In genomic region chr16:11780988-11781680, GRCh38 we compare ENCODE assay signal across 12 cellular contexts. TPM values are rescaled to one million over a fixed set of nuclear protein-coding genes. Genes with fewer than 3 reads are reported as not detected.
DNase-seq lines count a peak whose midpoint lies in the region; ATAC-seq and TF ChIP-seq lines count a peak whose summit lies in the region.
"Had no signal": no experiment of that assay in that cellular context is flagged by ENCODE, and none has a peak within 500 bp of the region (broad histone marks: within the 10 kb centered on the region; RNA-seq: fewer than 3 reads in every experiment).

No MANE protein-coding gene starts in this region.

- H3K27ac ChIP-seq in BLaER1, result peak overlapping the region; percentile 45; the same call in 1 of the 2 replicates
- peak overlapping the region; percentile 85 for H3K27ac ChIP-seq in mesenchymal stem cell (ENCODE audit: low read length, poor library complexity, severe bottlenecking)
- H3K27ac ChIP-seq in mesendoderm (ENCODE audit: low read depth, low read length), result no peak overlapping the region

- H3K9ac ChIP-seq in BLaER1 (0 out of 2 replicates have a peak overlapping the region, but pooled peaks have one; percentile 18), mesenchymal stem cell (ENCODE audit: low read length) (no peak overlapping the region), mesendoderm (ENCODE audit: low read length) (no peak overlapping the region)

- H3K79me1 ChIP-seq in mesenchymal stem cell (replicated peaks; ENCODE audit: low read length, poor library complexity, severe bottlenecking) (peaks cover 6% of the 10 kb centered on the region), mesendoderm (ENCODE audit: low read length) (peaks cover 9% of the 10 kb centered on the region)

- intact Hi-C loops in activated B cell treated with CpG ODN at 0.5 μM for 24 hours (cut with micrococcal nuclease), result loop anchor here (5.0 kb wide), 1 partner anchor 194 kb away; the partner anchor contains the start of gene LITAF
- intact Hi-C loops in CD14-positive monocyte (cut with micrococcal nuclease), result loop anchor here in 1 of 2 donors (5.0 kb wide), 1 partner anchor 549 kb away; no protein-coding TSS in a partner anchor

- H3K9me3 Mint-ChIP-seq in HFFc6 (no peaks in the 10 kb centered on the region), activated B cell treated with CpG ODN at 0.5 μM for 24 hours (no peaks in the 10 kb centered on the region), CD14-positive monocyte (no peaks in the 10 kb centered on the region), progenitor cell of endocrine pancreas (ENCODE audit: low read depth) (no peaks in the 10 kb centered on the region)
- H3K9me3 Mint-ChIP-seq: dendritic cell treated with granulocyte-macrophage colony-stimulating factor and Interleukin-4, amounts not matched to agents 40 ng/mL and 50 ng/mL, for 4 days had no signal

- no peak overlapping the region for H3K23ac ChIP-seq in mesenchymal stem cell (ENCODE audit: low read length in 2 of 2)
- H3K23ac ChIP-seq in mesendoderm (ENCODE audit: low read length), result no peak overlapping the region

- H3K27me3 ChIP-seq in BLaER1 (no peaks in the 10 kb centered on the region), mesenchymal stem cell (ENCODE audit: control insufficient read depth in 1 of 2, insufficient read depth in 1 of 2, low read length in 2 of 2) (no peaks in the 10 kb centered on the region), mesendoderm (ENCODE audit: insufficient read depth, low read length, poor library complexity) (no peaks in the 10 kb centered on the region)

- no peak overlapping the region for H2BK15ac ChIP-seq in mesenchymal stem cell (ENCODE audit: low read depth, poor library complexity, severe bottlenecking)
- H2BK15ac ChIP-seq in mesendoderm (replicated peaks; ENCODE audit: low read depth), result no peak overlapping the region

- H4K8ac ChIP-seq in mesenchymal stem cell (ENCODE audit: low read length) (no peak overlapping the region), mesendoderm (ENCODE audit: low read depth, low read length) (no peak overlapping the region)

- no peak overlapping the region for H4K5ac ChIP-seq in mesendoderm (ENCODE audit: low read length)

- H3K4me1 Mint-ChIP-seq in HFFc6 (ENCODE audit: low read depth) (peaks cover 39% of the 10 kb centered on the region), activated B cell treated with CpG ODN at 0.5 μM for 24 hours (peaks cover 55% of the 10 kb centered on the region), CD14-positive monocyte (peaks cover 27% of the 10 kb centered on the region), progenitor cell of endocrine pancreas (ENCODE audit: low read depth) (peaks cover 6% of the 10 kb centered on the region)

- H2BK120ac ChIP-seq in mesenchymal stem cell (ENCODE audit: low read depth, low read length) (peak overlapping the region; percentile 49), mesendoderm (ENCODE audit: low read depth, low read length) (no peak overlapping the region)

- H3K4me1 ChIP-seq in BLaER1 (peaks cover 48% of the 10 kb centered on the region), mesenchymal stem cell (ENCODE audit: control insufficient read depth, insufficient read depth, low read depth, low read length) (peaks cover 20% of the 10 kb centered on the region), mesendoderm (ENCODE audit: control insufficient read depth, low read depth, low read length) (peaks cover 2% of the 10 kb centered on the region)

- H3K36me3 Mint-ChIP-seq in HFFc6 (ENCODE audit: low read depth) (peaks cover 10% of the 10 kb centered on the region), activated B cell treated with CpG ODN at 0.5 μM for 24 hours (ENCODE audit: low read depth) (peaks cover 57% of the 10 kb centered on the region), CD14-positive monocyte (peaks cover 34 to 54% of the 10 kb centered on the region in 2 donors), progenitor cell of endocrine pancreas (ENCODE audit: insufficient read depth) (peaks cover 2% of the 10 kb centered on the region)

- H3K9me3 ChIP-seq in BLaER1, result no peaks in the 10 kb centered on the region
- no peaks in the 10 kb centered on the region for H3K9me3 ChIP-seq in mesenchymal stem cell (ENCODE audit: control insufficient read depth, low read length)

- H4K91ac ChIP-seq in mesenchymal stem cell (ENCODE audit: low read length), result peak overlapping the region; percentile 68

- H2BK12ac ChIP-seq in mesenchymal stem cell (ENCODE audit: low read length in 2 of 2), result no peak overlapping the region

- H4K20me1 ChIP-seq in BLaER1, result peaks cover 71% of the 10 kb centered on the region

- WGBS in mesenchymal stem cell, result 95% methylated on average over 4 of the region's 4 CpGs
- WGBS in mesendoderm (ENCODE audit: extremely low coverage, insufficient coverage, low lambda C conversion rate), result no CpG with 5 or more reads among the region's 4 CpGs

- ATAC-seq in activated B cell treated with CpG ODN at 0.5 μM for 24 hours (ENCODE audit: low read depth), result no peak

- H3K27me3 Mint-ChIP-seq in HFFc6 (ENCODE audit: insufficient read depth) (0 out of 2 replicates have a peak, but pooled peaks cover 3% of the 10 kb centered on the region), activated B cell treated with CpG ODN at 0.5 μM for 24 hours (no peaks in the 10 kb centered on the region), CD14-positive monocyte (ENCODE audit: low read depth in 3 of 3) (no peaks in the 10 kb centered on the region), progenitor cell of endocrine pancreas (no peaks in the 10 kb centered on the region)
- H3K27me3 Mint-ChIP-seq: dendritic cell treated with granulocyte-macrophage colony-stimulating factor and Interleukin-4, amounts not matched to agents 40 ng/mL and 50 ng/mL, for 4 days had no signal

- H3K4me3 Mint-ChIP-seq in HFFc6 (no peak overlapping the region), activated B cell treated with CpG ODN at 0.5 μM for 24 hours (peak overlapping the region; percentile 46), CD14-positive monocyte (no peak overlapping the region), progenitor cell of endocrine pancreas (ENCODE audit: low read depth) (no peak overlapping the region)
- H3K4me3 Mint-ChIP-seq: dendritic cell treated with granulocyte-macrophage colony-stimulating factor and Interleukin-4, amounts not matched to agents 40 ng/mL and 50 ng/mL, for 4 days had no signal

- peak overlapping the region in 1 of 2 experiments; percentile 67 for H3K4ac ChIP-seq in mesenchymal stem cell (ENCODE audit: low read depth in 1 of 2, low read length in 2 of 2)
- no peak overlapping the region for H3K4ac ChIP-seq in mesendoderm (ENCODE audit: low read depth, low read length)

- TF ChIP-seq CTCF in HFFc6 (IDR thresholded peaks at IDR 0.05) (no peak), activated B cell treated with CpG ODN at 0.5 μM for 24 hours (IDR thresholded peaks at IDR 0.05) (no peak), CD14-positive monocyte (IDR thresholded peaks at IDR 0.05) (no peak), progenitor cell of endocrine pancreas (IDR thresholded peaks at IDR 0.05; ENCODE audit: unreplicated experiment) (no peak)

- H3K56ac ChIP-seq in mesendoderm (ENCODE audit: low read length), result no peak overlapping the region

- POLR2A ChIA-PET in activated B cell treated with CpG ODN at 0.5 μM for 24 hours (lab: Charles Lee), result interaction anchor here (0.6 to 9.4 kb wide), 11 partner anchors 10 to 1411 kb away, joined by 3 to 182 read pairs (median 4); partner anchors contain the start of genes TXNDC11 and ZC3H7A

- H3K79me2 ChIP-seq in mesendoderm (ENCODE audit: control insufficient read depth, insufficient read depth, low read length), result peaks cover 15% of the 10 kb centered on the region

- H2AK5ac ChIP-seq in mesenchymal stem cell (ENCODE audit: low read length, severe bottlenecking) (peak overlapping the region; percentile 98), mesendoderm (ENCODE audit: low read length) (no peak overlapping the region)

- no peak overlapping the region for H3K4me2 ChIP-seq in BLaER1
- H3K4me2 ChIP-seq in mesenchymal stem cell (ENCODE audit: low read length, poor library complexity, severe bottlenecking), result no peak overlapping the region
- H3K4me2 ChIP-seq in mesendoderm (ENCODE audit: low read length), result no peak overlapping the region

- H2BK5ac ChIP-seq in mesenchymal stem cell (ENCODE audit: low read depth, low read length, poor library complexity, severe bottlenecking) (peak overlapping the region; percentile 57), mesendoderm (ENCODE audit: low read length) (no peak overlapping the region)

- H3K27ac Mint-ChIP-seq in HFFc6, result peak overlapping the region; percentile 34
- H3K27ac Mint-ChIP-seq in activated B cell treated with CpG ODN at 0.5 μM for 24 hours, result peak overlapping the region; percentile 98
- peak overlapping the region in 3 of 7 donors; percentile 13 to 30 (median 23) for H3K27ac Mint-ChIP-seq in CD14-positive monocyte
- no peak overlapping the region for H3K27ac Mint-ChIP-seq in progenitor cell of endocrine pancreas

- H2AFZ ChIP-seq in mesenchymal stem cell (ENCODE audit: low read depth, low read length), result no peak overlapping the region

- peak overlapping the region in 1 of 2 experiments; percentile 86 for H3K18ac ChIP-seq in mesenchymal stem cell (ENCODE audit: low read depth in 1 of 2, low read length in 2 of 2)
- no peak overlapping the region for H3K18ac ChIP-seq in mesendoderm (ENCODE audit: low read length)

- H3K4me3 ChIP-seq in BLaER1 (no peak overlapping the region), mesenchymal stem cell (ENCODE audit: insufficient read depth in 1 of 2, low read depth in 1 of 2, low read length in 2 of 2) (no peak overlapping the region), mesendoderm (ENCODE audit: low read length) (no peak overlapping the region)

- H3K36me3 ChIP-seq in BLaER1 (peaks cover 52% of the 10 kb centered on the region), mesenchymal stem cell (ENCODE audit: control insufficient read depth in 1 of 2, insufficient read depth in 2 of 2, low read depth in 1 of 2, low read length in 2 of 2) (peaks cover 10 to 43% of the 10 kb centered on the region in 2 experiments), mesendoderm (ENCODE audit: control insufficient read depth, insufficient read depth, low read length) (no peaks in the 10 kb centered on the region)

- H3K14ac ChIP-seq in mesenchymal stem cell (ENCODE audit: low read length in 2 of 2), result no peak overlapping the region

- CTCF ChIA-PET in activated B cell treated with CpG ODN at 0.5 μM for 24 hours (lab: Charles Lee), result interaction anchor here (0.7 to 8.1 kb wide), 4 partner anchors 11 to 249 kb away, joined by 3 to 58 read pairs (median 4); partner anchors contain the start of genes TXNDC11 and ZC3H7A

- DNase-seq in HFFc6 (no peak), activated B cell treated with CpG ODN at 0.5 μM for 24 hours (no peak), mesenchymal stem cell (peak; percentile 67), Ammon's horn (ENCODE audit: low spot score) (no peak), mesendoderm (no peak), CD14-positive monocyte (ENCODE audit: low spot score) (no peak), progenitor cell of endocrine pancreas (ENCODE audit: low spot score, unreplicated experiment) (no peak)
- DNase-seq: left cardiac atrium; NCI-H2081 treated with DMSO at 0.1 percent for 48 hours; stimulated activated CD4-positive, alpha-beta T cell treated with anti-CD3 and anti-CD28 coated beads, Interleukin-2, amount 100 ng/mL, for 48 hours had no signal

RNA-seq across cellular contexts. Expression of gene ZC3H7A, which starts 15.9 kb away (rescaled TPM):
- 10 to 100 TPM; 56.5 to 73.0 (median 63.5) TPM for total RNA-seq in HFFc6 (2021; fragmentation: NEBNext Ultra II Directional; extraction: Animal tissue kit (Norgen Biotek cat#: 25700))
- 143 and 163 TPM in 2 replicates for total RNA-seq in activated B cell treated with CpG ODN at 0.5 μM for 24 hours
- 36.3 TPM for polyA plus RNA-seq in mesenchymal stem cell (2013, experiment 1 of 2)
- 35.3 TPM for polyA plus RNA-seq in mesenchymal stem cell (2013, experiment 2 of 2)
- polyA plus RNA-seq in mesendoderm (2013, experiment 1 of 2), result 37.5 TPM
- 36.2 TPM for polyA plus RNA-seq in mesendoderm (2013, experiment 2 of 2)
- polyA plus RNA-seq in CD14-positive monocyte, result 10 to 100 TPM; 22.6 to 27.5 TPM
- 63.9 and 68.7 TPM in 2 replicates for total RNA-seq in progenitor cell of endocrine pancreas

RNA-seq across cellular contexts. Expression of gene TXNDC11, which starts 38.5 kb away (rescaled TPM):
- 10 to 100 TPM; 38.8 to 49.0 (median 44.4) TPM for total RNA-seq in HFFc6 (2021; fragmentation: NEBNext Ultra II Directional; extraction: Animal tissue kit (Norgen Biotek cat#: 25700))
- total RNA-seq in activated B cell treated with CpG ODN at 0.5 μM for 24 hours (54.3 and 63.2 TPM in 2 replicates), progenitor cell of endocrine pancreas (24.9 and 30.8 TPM in 2 replicates)
- polyA plus RNA-seq in mesenchymal stem cell (2013, experiment 1 of 2), result 31.9 TPM
- 32.0 TPM for polyA plus RNA-seq in mesenchymal stem cell (2013, experiment 2 of 2)
- polyA plus RNA-seq in mesendoderm (2013, experiment 1 of 2), result 12.0 TPM
- 13.0 TPM for polyA plus RNA-seq in mesendoderm (2013, experiment 2 of 2)
- polyA plus RNA-seq in CD14-positive monocyte, result 10 to 100 TPM; 32.9 to 40.6 TPM
